12 cellular contexts compared by ENCODE assay signal in genomic region chr1:62076286-62076685, GRCh38.
A peak's percentile ranks its signal among the peaks of the same experiment; 100 is the strongest.
DNase-seq lines count a peak whose midpoint lies in the region; ATAC-seq and FAIRE-seq lines count a peak whose summit lies in the region.
"Had no signal": no experiment of that assay in that cellular context is flagged by ENCODE, and none has a peak within 500 bp of the region (broad histone marks: within the 10 kb centered on the region; RNA-seq: fewer than 3 reads in every experiment).

No MANE protein-coding gene starts in this region.

- DNase-seq in NCI-H2227 treated with DMSO at 0.1 percent for 48 hours (lab: John Stamatoyannopoulos, UW) (peak; percentile 32), NCI-H2227 (lab: John Stamatoyannopoulos, UW; ENCODE audit: unreplicated experiment) (no peak), SJCRH30 (peak; percentile 42 to 76), fibroblast of peridontal ligament (ENCODE audit: extremely low read depth) (peak; percentile 44), small intestine (peak; percentile 54), DMS79 (lab: John Stamatoyannopoulos, UW) (no peak), COLO668 (lab: John Stamatoyannopoulos, UW; ENCODE audit: unreplicated experiment) (no peak)
- DNase-seq: activated naive CD4-positive, alpha-beta T cell; NCI-H1694 treated with DMSO at 0.1 percent for 48 hours; stimulated activated CD4-positive, alpha-beta T cell treated with anti-CD3 and anti-CD28 coated beads, Interleukin-4, amount 100 ng/mL, for 24 hours had no signal

- H3K27ac ChIP-seq in SJCRH30 (no peak overlapping the region), small intestine (ENCODE audit: low read depth in 1 of 2, low read length in 1 of 2) (no peak overlapping the region)
- H3K27ac ChIP-seq: neutrophil had no signal

- H3K36me3 ChIP-seq in SJCRH30 (no peaks in the 10 kb centered on the region), small intestine (ENCODE audit: control insufficient read depth in 2 of 2, insufficient read depth in 2 of 2, low read length in 2 of 2) (peaks cover 0 to 4% of the 10 kb centered on the region in 2 donors)
- H3K36me3 ChIP-seq: neutrophil had no signal

- no peak overlapping the region for H3K4me3 ChIP-seq in SJCRH30
- H3K4me3 ChIP-seq in small intestine (ENCODE audit: low read depth in 1 of 2, low read length in 2 of 2) = no peak overlapping the region

- FAIRE-seq in small intestine (lab: Jason Lieb, UNC) = no peak

- WGBS in small intestine, 3 donors = 59 to 75% (median 65%) methylated on average over 3 of the region's 3 CpGs

- peaks cover 3% of the 10 kb centered on the region for H3K4me1 ChIP-seq in SJCRH30
- no peaks in the 10 kb centered on the region for H3K4me1 ChIP-seq in small intestine (ENCODE audit: control insufficient read depth in 2 of 2, insufficient read depth in 1 of 2, low read depth in 1 of 2, low read length in 1 of 2)

- H3K27me3 ChIP-seq in SJCRH30 (no peaks in the 10 kb centered on the region), small intestine (ENCODE audit: control insufficient read depth in 2 of 2, insufficient read depth in 2 of 2, low read length in 2 of 2) (no peaks in the 10 kb centered on the region)
- H3K27me3 ChIP-seq: neutrophil had no signal

- H3K9me3 ChIP-seq in SJCRH30 (replicated peaks) (no peaks in the 10 kb centered on the region), small intestine (ENCODE audit: control insufficient read depth, low read depth) (no peaks in the 10 kb centered on the region)
- H3K9me3 ChIP-seq: neutrophil had no signal

- no peak for ATAC-seq in GM19452 (IDR thresholded peaks at IDR 0.05; ENCODE audit: unreplicated experiment)

Comparison
In these comparisons a context has a peak if more than half of its experiments do, and no peak if none do; other contexts are left out.
1. DNase-seq: peak in NCI-H2227 treated with DMSO at 0.1 percent for 48 hours (single experiment), SJCRH30 (2 of 2), fibroblast of peridontal ligament (single experiment) and small intestine (single experiment); none in NCI-H2227 (single experiment), DMS79 (single experiment) and COLO668 (single experiment).